8 cellular contexts compared by ENCODE assay signal in genomic region chr2:149038442-149039212, GRCh38. TPM values are rescaled to one million over a fixed set of nuclear protein-coding genes. Genes with fewer than 3 reads are reported as not detected.
A peak's percentile ranks its signal among the peaks of the same experiment; 100 is the strongest.
DNase-seq lines count a peak whose midpoint lies in the region; ATAC-seq and TF ChIP-seq lines count a peak whose summit lies in the region.

Gene LYPD6B, plus strand, starts transcription at chr2:149038699. Its CDS starts 92,250 bp downstream, at chr2:149130949.

- H3K36me3 Mint-ChIP-seq in activated CD8-positive, alpha-beta T cell treated with anti-CD3 and anti-CD28 coated beads for 36 hours (ENCODE audit: low read depth) = no peaks in the 10 kb centered on the region

- no peak within 1 kb of the TSS for H3K4me3 Mint-ChIP-seq in activated CD8-positive, alpha-beta T cell treated with anti-CD3 and anti-CD28 coated beads for 36 hours

- H3K4me1 Mint-ChIP-seq in activated CD8-positive, alpha-beta T cell treated with anti-CD3 and anti-CD28 coated beads for 36 hours (ENCODE audit: low read depth) = no peaks in the 10 kb centered on the region

- ATAC-seq in GM19468 (IDR thresholded peaks at IDR 0.05; ENCODE audit: extremely low read depth, unreplicated experiment) = peak; percentile 42
- peak; percentile 55 for ATAC-seq in HG03565 (IDR thresholded peaks at IDR 0.05; ENCODE audit: unreplicated experiment)
- ATAC-seq in activated CD8-positive, alpha-beta T cell treated with anti-CD3 and anti-CD28 coated beads for 36 hours = peak; percentile 37
- peak; percentile 78 for ATAC-seq in left lobe of liver

- no peaks in the 10 kb centered on the region for H3K9me3 Mint-ChIP-seq in activated CD8-positive, alpha-beta T cell treated with anti-CD3 and anti-CD28 coated beads for 36 hours

- no peak within 1 kb of the TSS for H3K27ac Mint-ChIP-seq in activated CD8-positive, alpha-beta T cell treated with anti-CD3 and anti-CD28 coated beads for 36 hours

- no peaks in the 10 kb centered on the region for H3K36me3 ChIP-seq in urinary bladder (ENCODE audit: insufficient read depth)

- H3K27me3 Mint-ChIP-seq in activated CD8-positive, alpha-beta T cell treated with anti-CD3 and anti-CD28 coated beads for 36 hours = peaks cover 50% of the 10 kb centered on the region

- POLR2A ChIA-PET in GM10248 (lab: Yijun Ruan, JAX) = interaction anchor here (0.6 kb wide), 1 partner anchor 18 kb away, joined by 6 read pairs; no protein-coding TSS in a partner anchor
- POLR2A ChIA-PET in activated CD8-positive, alpha-beta T cell treated with anti-CD3 and anti-CD28 coated beads for 36 hours (lab: Charles Lee) = no interaction called here

- peaks cover 3% of the 10 kb centered on the region for H3K4me1 ChIP-seq in urinary bladder (ENCODE audit: insufficient read depth)

- CTCF ChIA-PET in GM10248 (lab: Yijun Ruan, JAX) = interaction anchor here (0.7 to 19.2 kb wide), 8 partner anchors 10 to 523 kb away, joined by 3 to 259 read pairs (median 6); no protein-coding TSS in a partner anchor
- CTCF ChIA-PET in activated CD8-positive, alpha-beta T cell treated with anti-CD3 and anti-CD28 coated beads for 36 hours (lab: Charles Lee) = interaction anchor here (0.8 to 2.9 kb wide), 6 partner anchors 9 to 275 kb away, joined by 3 to 16 read pairs (median 3); no protein-coding TSS in a partner anchor

- TF ChIP-seq CTCF in GM10248 (IDR thresholded peaks at IDR 0.05; ENCODE audit: control extremely low read depth, extremely low read depth, low read depth, missing control alignments) = peak; percentile 25
- TF ChIP-seq CTCF in activated CD8-positive, alpha-beta T cell treated with anti-CD3 and anti-CD28 coated beads for 36 hours (IDR thresholded peaks at IDR 0.05) = no peak

- intact Hi-C loops in activated CD8-positive, alpha-beta T cell treated with anti-CD3 and anti-CD28 coated beads for 36 hours (cut with micrococcal nuclease) = no loop called here

- 2% methylated on average over 85 of the region's 85 CpGs for WGBS in urinary bladder

- peak within 1 kb of the TSS; percentile 28 for H3K27ac ChIP-seq in urinary bladder (ENCODE audit: low read depth)

- peak; percentile 41 for DNase-seq in GM10248 (ENCODE audit: extremely low spot score)
- no peak for DNase-seq in activated CD8-positive, alpha-beta T cell treated with anti-CD3 and anti-CD28 coated beads for 36 hours
- no peak for DNase-seq in left lobe of liver (ENCODE audit: low spot score)
- no peak for DNase-seq in putamen (ENCODE audit: low spot score)
- DNase-seq in activated naive CD4-positive, alpha-beta T cell (lab: John Stamatoyannopoulos, UW) = no peak

- H3K4me3 ChIP-seq in urinary bladder (ENCODE audit: low read depth, low read length) = peak within 1 kb of the TSS; percentile 50

RNA-seq across cellular contexts. Expression of gene LYPD6B, which starts in this region (rescaled TPM):
- total RNA-seq in activated CD8-positive, alpha-beta T cell treated with anti-CD3 and anti-CD28 coated beads for 36 hours = not detected
- total RNA-seq in left lobe of liver = not detected
- 15.2 TPM for total RNA-seq in urinary bladder
- polyA plus RNA-seq in urinary bladder = 5.3 TPM

Comparison
In these comparisons a context has a peak if more than half of its experiments do, and no peak if none do; other contexts are left out.
1. RNA of gene LYPD6B (total RNA-seq): 15.2 TPM in urinary bladder (single experiment); not detected in activated CD8-positive, alpha-beta T cell treated with anti-CD3 and anti-CD28 coated beads for 36 hours and not detected in left lobe of liver (single experiment); every median in the first group is over 10 times any median in the second.
2. Peak in ATAC-seq in activated CD8-positive, alpha-beta T cell treated with anti-CD3 and anti-CD28 coated beads for 36 hours; RNA of the gene not detected or under 1 TPM.
3. Peak in ATAC-seq in left lobe of liver; RNA of the gene not detected or under 1 TPM.
4. Peak in every context shown above with its lines, with median percentiles within 50 percentile points of each other: ATAC-seq.